In the genomic region with DNA sequence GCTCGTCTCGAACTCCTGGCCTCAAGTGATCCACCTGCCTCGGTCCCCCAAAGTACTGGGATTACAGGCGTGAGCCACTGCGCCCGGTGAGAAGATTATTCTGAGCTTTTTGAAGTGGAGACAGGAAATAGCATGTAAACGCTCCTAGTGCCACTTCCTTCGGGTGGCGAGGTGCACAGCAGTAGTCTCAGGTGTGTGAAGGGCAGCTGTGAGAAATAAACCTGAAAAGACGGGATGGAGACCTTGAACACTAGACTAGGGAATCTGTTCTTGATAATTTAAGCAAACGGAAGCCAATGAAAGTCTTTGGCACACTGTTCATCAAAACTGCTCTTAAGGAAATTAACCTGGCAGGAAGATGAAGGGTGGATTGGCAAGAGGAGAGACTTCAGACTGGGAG, we compare ENCODE assay signal across 2 cellular contexts.
TF ChIP-seq lines count a peak whose summit lies in the region.

No MANE protein-coding gene starts in this region.

TF ChIP-seq in IMR-90, 13 proteins besides CTCF, POLR2A, EP300 and RAD21:
- no peak for TF ChIP-seq NFE2L2 (IDR thresholded peaks at IDR 0.05; ENCODE audit: low read depth, low read length)
- TF ChIP-seq MXI1 (IDR thresholded peaks at IDR 0.05; ENCODE audit: borderline replicate concordance, low read depth, low read length) = no peak
- TF ChIP-seq FOS (IDR thresholded peaks at IDR 0.05; ENCODE audit: low read depth, low read length) = no peak
- no peak for TF ChIP-seq BHLHE40 (IDR thresholded peaks at IDR 0.05; ENCODE audit: low read depth, low read length)
- TF ChIP-seq CHD1 (IDR thresholded peaks at IDR 0.05; ENCODE audit: low read depth, low read length) = no peak
- TF ChIP-seq, protein P1, sequence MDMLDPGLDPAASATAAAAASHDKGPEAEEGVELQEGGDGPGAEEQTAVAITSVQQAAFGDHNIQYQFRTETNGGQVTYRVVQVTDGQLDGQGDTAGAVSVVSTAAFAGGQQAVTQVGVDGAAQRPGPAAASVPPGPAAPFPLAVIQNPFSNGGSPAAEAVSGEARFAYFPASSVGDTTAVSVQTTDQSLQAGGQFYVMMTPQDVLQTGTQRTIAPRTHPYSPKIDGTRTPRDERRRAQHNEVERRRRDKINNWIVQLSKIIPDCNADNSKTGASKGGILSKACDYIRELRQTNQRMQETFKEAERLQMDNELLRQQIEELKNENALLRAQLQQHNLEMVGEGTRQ (IDR thresholded peaks at IDR 0.05; ENCODE audit: low read depth, low read length) = no peak
- no peak for TF ChIP-seq RCOR1 (IDR thresholded peaks at IDR 0.05; ENCODE audit: insufficient replicate concordance, low read length)
TF ChIP-seq in IMR-90: peak in this region for 0.

TF ChIP-seq in GM12878, 131 proteins besides CTCF, POLR2A, EP300 and RAD21:
- TF ChIP-seq, protein P2, sequence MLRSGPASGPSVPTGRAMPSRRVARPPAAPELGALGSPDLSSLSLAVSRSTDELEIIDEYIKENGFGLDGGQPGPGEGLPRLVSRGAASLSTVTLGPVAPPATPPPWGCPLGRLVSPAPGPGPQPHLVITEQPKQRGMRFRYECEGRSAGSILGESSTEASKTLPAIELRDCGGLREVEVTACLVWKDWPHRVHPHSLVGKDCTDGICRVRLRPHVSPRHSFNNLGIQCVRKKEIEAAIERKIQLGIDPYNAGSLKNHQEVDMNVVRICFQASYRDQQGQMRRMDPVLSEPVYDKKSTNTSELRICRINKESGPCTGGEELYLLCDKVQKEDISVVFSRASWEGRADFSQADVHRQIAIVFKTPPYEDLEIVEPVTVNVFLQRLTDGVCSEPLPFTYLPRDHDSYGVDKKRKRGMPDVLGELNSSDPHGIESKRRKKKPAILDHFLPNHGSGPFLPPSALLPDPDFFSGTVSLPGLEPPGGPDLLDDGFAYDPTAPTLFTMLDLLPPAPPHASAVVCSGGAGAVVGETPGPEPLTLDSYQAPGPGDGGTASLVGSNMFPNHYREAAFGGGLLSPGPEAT (IDR thresholded peaks at IDR 0.05; ENCODE audit: low read depth) = no peak
- TF ChIP-seq, protein P3, sequence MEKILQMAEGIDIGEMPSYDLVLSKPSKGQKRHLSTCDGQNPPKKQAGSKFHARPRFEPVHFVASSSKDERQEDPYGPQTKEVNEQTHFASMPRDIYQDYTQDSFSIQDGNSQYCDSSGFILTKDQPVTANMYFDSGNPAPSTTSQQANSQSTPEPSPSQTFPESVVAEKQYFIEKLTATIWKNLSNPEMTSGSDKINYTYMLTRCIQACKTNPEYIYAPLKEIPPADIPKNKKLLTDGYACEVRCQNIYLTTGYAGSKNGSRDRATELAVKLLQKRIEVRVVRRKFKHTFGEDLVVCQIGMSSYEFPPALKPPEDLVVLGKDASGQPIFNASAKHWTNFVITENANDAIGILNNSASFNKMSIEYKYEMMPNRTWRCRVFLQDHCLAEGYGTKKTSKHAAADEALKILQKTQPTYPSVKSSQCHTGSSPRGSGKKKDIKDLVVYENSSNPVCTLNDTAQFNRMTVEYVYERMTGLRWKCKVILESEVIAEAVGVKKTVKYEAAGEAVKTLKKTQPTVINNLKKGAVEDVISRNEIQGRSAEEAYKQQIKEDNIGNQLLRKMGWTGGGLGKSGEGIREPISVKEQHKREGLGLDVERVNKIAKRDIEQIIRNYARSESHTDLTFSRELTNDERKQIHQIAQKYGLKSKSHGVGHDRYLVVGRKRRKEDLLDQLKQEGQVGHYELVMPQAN (conservative IDR thresholded peaks at IDR 0.05) = no peak
- no peak for TF ChIP-seq GATAD2B (conservative IDR thresholded peaks at IDR 0.05; ENCODE audit: low read depth)
- TF ChIP-seq IRF4 (IDR thresholded peaks at IDR 0.05; ENCODE audit: low read depth, low read length) = no peak
TF ChIP-seq in GM12878: peak in this region for 0.
